Comparison of ENCODE assay signal across 8 cellular contexts in genomic region chr12:53006810-53007742, GRCh38. TPM values are rescaled to one million over a fixed set of nuclear protein-coding genes. Genes with fewer than 3 reads are reported as not detected.
DNase-seq lines count a peak whose midpoint lies in the region; ATAC-seq and TF ChIP-seq lines count a peak whose summit lies in the region.

No MANE protein-coding gene starts in this region.

- peaks cover 71% of the 10 kb centered on the region for H3K79me2 ChIP-seq in PC-3 (ENCODE audit: low read length)

- peaks cover 44% of the 10 kb centered on the region for H3K36me3 ChIP-seq in HUES48 (ENCODE audit: control insufficient read depth, insufficient read depth, low read length)
- peaks cover 44% of the 10 kb centered on the region for H3K36me3 ChIP-seq in PC-3 (ENCODE audit: low read depth, low read length)
- H3K36me3 ChIP-seq in esophagus muscularis mucosa: peaks cover 0 to 11% (median 3%) of the 10 kb centered on the region in 4 donors

- in situ Hi-C loops in G401 (cut with HindIII; ENCODE audit: low sequenced_read_pairs): no loop called here

- H3K4me3 Mint-ChIP-seq in activated T-cell treated with anti-CD3 and anti-CD28 coated beads, Interleukin-2, amount 50 U/mL, for 4 hours: peak overlapping the region; percentile 97

- peaks cover 53% of the 10 kb centered on the region for H3K4me1 Mint-ChIP-seq in activated T-cell treated with anti-CD3 and anti-CD28 coated beads, Interleukin-2, amount 50 U/mL, for 4 hours (ENCODE audit: low read depth)

- H3K4me3 ChIP-seq in HUES48 (ENCODE audit: low read depth, low read length) (peak overlapping the region; percentile 99), PC-3 (ENCODE audit: low read length) (peak overlapping the region; percentile 88), esophagus muscularis mucosa (peak overlapping the region; percentile 64 to 99 (median 81))

- DNase-seq in G401 (ENCODE audit: low spot score) (peak; percentile 61), PC-3 (peak; percentile 72), esophagus muscularis mucosa (ENCODE audit: extremely low spot score) (no peak), myocyte (ENCODE audit: low read depth) (peak; percentile 73)
- peak; percentile 80 for DNase-seq in activated T-cell treated with anti-CD3 and anti-CD28 coated beads, Interleukin-2, amount 50 U/mL, for 4 hours
- DNase-seq in stimulated activated CD8-positive, alpha-beta memory T cell treated with anti-CD3 and anti-CD28 coated beads, Interleukin-7, amount 100 ng/mL, for 4 hours (ENCODE audit: low read depth in 2 of 2): peak; percentile 72 to 79

- peak overlapping the region; percentile 100 for H3K9ac ChIP-seq in HUES48 (ENCODE audit: low read depth, low read length)
- H3K9ac ChIP-seq in PC-3 (ENCODE audit: low read length): peak overlapping the region; percentile 99

- H3K4me1 ChIP-seq in HUES48 (ENCODE audit: control insufficient read depth, insufficient read depth, low read length) (peaks cover 38% of the 10 kb centered on the region), PC-3 (ENCODE audit: insufficient read depth, low read length) (peaks cover 47% of the 10 kb centered on the region), esophagus muscularis mucosa (peaks cover 56 to 66% (median 61%) of the 10 kb centered on the region in 4 donors)

- peaks cover 46% of the 10 kb centered on the region for H4K20me1 ChIP-seq in PC-3 (ENCODE audit: low read length)

- H3F3A ChIP-seq in PC-3 (ENCODE audit: low read length, unreplicated experiment): no peaks in the 10 kb centered on the region

- intact Hi-C loops in PC-3 (cut with micrococcal nuclease) (loop anchor here (2.0 kb wide), 1 partner anchor 40 kb away; no protein-coding TSS in a partner anchor), esophagus muscularis mucosa (cut with DNase I) (no loop called here)

- H3K9me3 ChIP-seq in HUES48 (ENCODE audit: control insufficient read depth, insufficient read depth, low read length): no peaks in the 10 kb centered on the region
- H3K9me3 ChIP-seq in PC-3 (ENCODE audit: low read length): no peaks in the 10 kb centered on the region
- no peaks in the 10 kb centered on the region for H3K9me3 ChIP-seq in esophagus muscularis mucosa

- no peaks in the 10 kb centered on the region for H3K9me2 ChIP-seq in PC-3 (replicated peaks; ENCODE audit: low read length)

- peaks cover 28% of the 10 kb centered on the region for H3K36me3 Mint-ChIP-seq in activated T-cell treated with anti-CD3 and anti-CD28 coated beads, Interleukin-2, amount 50 U/mL, for 4 hours (ENCODE audit: insufficient read depth)

- no peaks in the 10 kb centered on the region for H3K27me3 Mint-ChIP-seq in activated T-cell treated with anti-CD3 and anti-CD28 coated beads, Interleukin-2, amount 50 U/mL, for 4 hours (ENCODE audit: low read depth)

- TSS peak; percentile 47 for BruUV-seq in PC-3 (replicated peaks; lab: Mats Ljungman, UMichigan)

- H3K9me3 Mint-ChIP-seq in activated T-cell treated with anti-CD3 and anti-CD28 coated beads, Interleukin-2, amount 50 U/mL, for 4 hours: no peaks in the 10 kb centered on the region

- 6% methylated on average over 22 of the region's 43 CpGs for WGBS in esophagus muscularis mucosa

- no peak for TF ChIP-seq EP300 in esophagus muscularis mucosa (IDR thresholded peaks at IDR 0.05)

- POLR2A ChIA-PET in PC-3 (lab: Charles Lee; ENCODE audit: unreplicated experiment): interaction anchor here (0.6 kb wide), 2 partner anchors 103 to 124 kb away, joined by 3 to 5 read pairs; no protein-coding TSS in a partner anchor

- TF ChIP-seq POLR2A in esophagus muscularis mucosa (IDR thresholded peaks at IDR 0.05; ENCODE audit: low read depth): no peak

- TF ChIP-seq CTCF in PC-3 (conservative IDR thresholded peaks at IDR 0.05; ENCODE audit: low read depth, low read length): no peak
- no peak for TF ChIP-seq CTCF in esophagus muscularis mucosa (IDR thresholded peaks at IDR 0.05)

- CTCF ChIA-PET in PC-3 (lab: Charles Lee): interaction anchor here (0.6 to 1.3 kb wide), 4 partner anchors 21 to 1193 kb away, joined by 3 to 11 read pairs (median 7); a partner anchor contains a TSS

- H3K27me3 ChIP-seq in HUES48 (ENCODE audit: control insufficient read depth, insufficient read depth, low read length): no peaks in the 10 kb centered on the region
- H3K27me3 ChIP-seq in PC-3 (ENCODE audit: low read length): no peaks in the 10 kb centered on the region
- no peaks in the 10 kb centered on the region for H3K27me3 ChIP-seq in esophagus muscularis mucosa

- H2AFZ ChIP-seq in PC-3 (ENCODE audit: low read length): peak overlapping the region; percentile 46

- ATAC-seq in PC-3 (peak; percentile 46), GM18858 (IDR thresholded peaks at IDR 0.05; ENCODE audit: unreplicated experiment) (no peak)
- ATAC-seq in activated T-cell treated with anti-CD3 and anti-CD28 coated beads, Interleukin-2, amount 50 U/mL, for 4 hours: peak; percentile 62

- H3K4me2 ChIP-seq in PC-3 (ENCODE audit: low read length): peak overlapping the region; percentile 97

- H3K27ac ChIP-seq in HUES48 (ENCODE audit: low read depth, low read length): peak overlapping the region; percentile 99
- H3K27ac ChIP-seq in PC-3 (ENCODE audit: low read length): peak overlapping the region; percentile 94
- H3K27ac ChIP-seq in esophagus muscularis mucosa (replicated peaks in 1 of 4): peak overlapping the region; percentile 86 to 95 (median 89)

RNA-seq across cellular contexts. Expression of gene EIF4B, which starts 0.8 kb away (rescaled TPM):
- total RNA-seq in G401 (2014; rRNA removed; shearing (Covaris generic)): 1,115 and 1,229 TPM in 2 replicates
- 424 and 434 TPM in 2 replicates for total RNA-seq in PC-3 (2014; rRNA removed)
- total RNA-seq in activated T-cell treated with anti-CD3 and anti-CD28 coated beads, Interleukin-2, amount 50 U/mL, for 4 hours: 100 to 1,000 TPM; 617 to 659 (median 632) TPM
- total RNA-seq in esophagus muscularis mucosa: 100 to 1,000 TPM; 400 to 648 (median 576) TPM
- total RNA-seq in myocyte: 494 and 561 TPM in 2 replicates
- polyA plus RNA-seq in myocyte (2012): 183 TPM

RNA-seq across cellular contexts. Expression of gene TNS2, which starts 42.8 kb away (rescaled TPM):
- total RNA-seq in G401 (2014; rRNA removed; shearing (Covaris generic)): 13.7 and 21.0 TPM in 2 replicates
- total RNA-seq in PC-3 (2014; rRNA removed) (13.1 and 30.3 TPM in 2 replicates), esophagus muscularis mucosa (100 to 1,000 TPM; 173 to 226 (median 202) TPM), myocyte (43.8 and 59.8 TPM in 2 replicates)
- 1 to 10 TPM in 2 of 3 donors, under 1 TPM in 1; 0.87 to 2.5 (median 2.1) TPM for total RNA-seq in activated T-cell treated with anti-CD3 and anti-CD28 coated beads, Interleukin-2, amount 50 U/mL, for 4 hours
- 43.4 TPM for polyA plus RNA-seq in myocyte (2012)

RNA-seq across cellular contexts. Expression of gene KRT18, which starts 58.2 kb away (rescaled TPM):
- 843 and 873 TPM in 2 replicates for total RNA-seq in G401 (2014; rRNA removed; shearing (Covaris generic))
- 1,461 and 1,545 TPM in 2 replicates for total RNA-seq in PC-3 (2014; rRNA removed)
- total RNA-seq in activated T-cell treated with anti-CD3 and anti-CD28 coated beads, Interleukin-2, amount 50 U/mL, for 4 hours: 10 to 100 TPM; 11.8 to 15.6 (median 15.0) TPM
- 10 to 100 TPM; 19.7 to 42.5 (median 23.6) TPM for total RNA-seq in esophagus muscularis mucosa
- total RNA-seq in myocyte: 0.16 TPM in 1 of 2 replicates, not detected in the other
- 0.10 TPM for polyA plus RNA-seq in myocyte (2012)

Comparison
In these comparisons a context has a peak if more than half of its experiments do, and no peak if none do; other contexts are left out.
1. RNA of gene KRT18, which starts 58.2 kb away (total RNA-seq): 1,461 to 1,545 TPM in PC-3 and 843 to 873 TPM in G401; 19.7 to 42.5 TPM in esophagus muscularis mucosa, 11.8 to 15.6 TPM in activated T-cell treated with anti-CD3 and anti-CD28 coated beads, Interleukin-2, amount 50 U/mL, for 4 hours and 0.16 TPM in myocyte; every median in the first group is over 10 times any median in the second.
2. Peak in every context shown above with its lines, with median percentiles within 50 percentile points of each other: H3K27ac ChIP-seq and H3K4me3 ChIP-seq.